In the genomic region with DNA sequence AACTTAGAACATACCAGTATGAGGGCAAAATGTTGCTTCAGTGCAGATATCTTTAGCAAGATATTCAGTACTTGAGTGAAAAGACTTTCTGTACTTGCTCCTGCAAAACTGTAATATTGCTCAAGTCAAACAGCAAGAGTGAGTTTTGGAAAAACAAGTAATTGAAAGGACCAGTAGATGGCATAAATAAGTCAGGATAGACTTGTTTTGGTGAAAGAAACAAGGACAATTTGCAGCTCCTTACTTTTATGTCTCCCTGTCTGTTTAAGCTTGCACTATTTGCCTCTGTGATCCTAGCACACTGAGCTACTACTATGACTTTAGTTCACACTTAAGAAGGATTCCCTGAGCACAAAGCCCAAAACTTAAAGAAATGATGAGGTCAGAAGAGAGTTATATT, we compare ENCODE assay signal across 1 cellular context.
TF ChIP-seq lines count a peak whose summit lies in the region.

No MANE protein-coding gene starts in this region.

TF ChIP-seq in WTC11, 78 proteins besides CTCF, POLR2A, EP300 and RAD21 (continued from another document):
- no peak for TF ChIP-seq MXD4 (CRISPR knock-in tag; IDR thresholded peaks at IDR 0.05; ENCODE audit: borderline replicate concordance)
- TF ChIP-seq, protein P1, sequence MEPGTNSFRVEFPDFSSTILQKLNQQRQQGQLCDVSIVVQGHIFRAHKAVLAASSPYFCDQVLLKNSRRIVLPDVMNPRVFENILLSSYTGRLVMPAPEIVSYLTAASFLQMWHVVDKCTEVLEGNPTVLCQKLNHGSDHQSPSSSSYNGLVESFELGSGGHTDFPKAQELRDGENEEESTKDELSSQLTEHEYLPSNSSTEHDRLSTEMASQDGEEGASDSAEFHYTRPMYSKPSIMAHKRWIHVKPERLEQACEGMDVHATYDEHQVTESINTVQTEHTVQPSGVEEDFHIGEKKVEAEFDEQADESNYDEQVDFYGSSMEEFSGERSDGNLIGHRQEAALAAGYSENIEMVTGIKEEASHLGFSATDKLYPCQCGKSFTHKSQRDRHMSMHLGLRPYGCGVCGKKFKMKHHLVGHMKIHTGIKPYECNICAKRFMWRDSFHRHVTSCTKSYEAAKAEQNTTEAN (CRISPR knock-in tag; IDR thresholded peaks at IDR 0.05): no peak
- TF ChIP-seq ZNF396 (CRISPR knock-in tag; IDR thresholded peaks at IDR 0.05; ENCODE audit: borderline replicate concordance): no peak
- no peak for TF ChIP-seq CBFB (CRISPR knock-in tag; IDR thresholded peaks at IDR 0.05; ENCODE audit: low read depth)
- TF ChIP-seq CREB1 (CRISPR knock-in tag; IDR thresholded peaks at IDR 0.05): no peak
